Comparison of ENCODE assay signal across 8 cellular contexts in genomic region chr16:4802659-4803287, GRCh38. TPM values are rescaled to one million over a fixed set of nuclear protein-coding genes. Genes with fewer than 3 reads are reported as not detected.
A peak's percentile ranks its signal among the peaks of the same experiment; 100 is the strongest.
DNase-seq lines count a peak whose midpoint lies in the region; ATAC-seq and TF ChIP-seq lines count a peak whose summit lies in the region.

No MANE protein-coding gene starts in this region.

- TF ChIP-seq CTCF in WTC11 (IDR thresholded peaks at IDR 0.05) (no peak), cardiac fibroblast (IDR thresholded peaks at IDR 0.05; ENCODE audit: low read depth, low read length) (no peak), smooth muscle cell (IDR thresholded peaks at IDR 0.05; ENCODE audit: borderline replicate concordance, insufficient read depth, poor library complexity, severe bottlenecking) (no peak)

- DNase-seq in ACHN (peak; percentile 95), NCI-H2196 (lab: John Stamatoyannopoulos, UW; ENCODE audit: unreplicated experiment) (peak; percentile 96), WTC11 (ENCODE audit: low spot score) (peak; percentile 91), cardiac fibroblast (ENCODE audit: low read depth in 2 of 2) (peak; percentile 92 to 93), immature natural killer cell (peak; percentile 88 to 90 (median 90)), smooth muscle cell (lab: John Stamatoyannopoulos, UW; ENCODE audit: unreplicated experiment) (peak; percentile 94)

- in situ Hi-C loops in ACHN (cut with HindIII; ENCODE audit: low pct_ligation_motif_present, low pct_unique_long_range_greater_than_20kb, low sequenced_read_pairs), result no loop called here

- H3K27me3 Mint-ChIP-seq in WTC11 (ENCODE audit: low read depth) (no peaks in the 10 kb centered on the region), immature natural killer cell (ENCODE audit: low read depth in 3 of 3) (peaks cover 0 to 2% (median 0%) of the 10 kb centered on the region in 3 donors)

- H3K4me3 Mint-ChIP-seq in WTC11, result peak overlapping the region; percentile 78
- H3K4me3 Mint-ChIP-seq in immature natural killer cell, result peak overlapping the region; percentile 82 to 88 (median 84)

- CTCF ChIA-PET in WTC11 (lab: Charles Lee), result interaction anchor here (0.6 to 2.5 kb wide), 10 partner anchors 12 to 152 kb away, joined by 3 to 11 read pairs (median 3); partner anchors contain the start of genes ANKS3, DNAAF8 and NUDT16L1

- peaks cover 4% of the 10 kb centered on the region for H3K79me2 ChIP-seq in smooth muscle cell (ENCODE audit: low read depth)

- ATAC-seq in GM18870 (IDR thresholded peaks at IDR 0.05; ENCODE audit: unreplicated experiment) (peak; percentile 90), HG03139 (IDR thresholded peaks at IDR 0.05; ENCODE audit: unreplicated experiment) (peak; percentile 85), WTC11 (peak; percentile 92)

- H3F3A ChIP-seq in smooth muscle cell (ENCODE audit: low read depth), result peaks cover 25% of the 10 kb centered on the region

- H3K9me3 Mint-ChIP-seq in WTC11 (no peaks in the 10 kb centered on the region), immature natural killer cell (no peaks in the 10 kb centered on the region)

- H3K4me1 ChIP-seq in smooth muscle cell (ENCODE audit: low read depth), result peaks cover 8% of the 10 kb centered on the region

- H3K27ac ChIP-seq in smooth muscle cell (ENCODE audit: low read depth), result peak overlapping the region; percentile 59

- peaks cover 9% of the 10 kb centered on the region for H3K36me3 ChIP-seq in smooth muscle cell (ENCODE audit: low read depth)

- no peaks in the 10 kb centered on the region for H3K9me3 ChIP-seq in smooth muscle cell (replicated peaks; ENCODE audit: low read depth)

- peak overlapping the region; percentile 55 for H3K9ac ChIP-seq in smooth muscle cell (ENCODE audit: low read depth)

- peak overlapping the region; percentile 97 for H3K4me2 ChIP-seq in smooth muscle cell

- H4K20me1 ChIP-seq in smooth muscle cell (ENCODE audit: low read depth), result no peaks in the 10 kb centered on the region

- H3K27ac Mint-ChIP-seq in WTC11 (peak overlapping the region; percentile 63; the same call in 1 of the 2 replicates), immature natural killer cell (peak overlapping the region in 5 of 6 donors; percentile 26 to 73 (median 67))

- H3K4me1 Mint-ChIP-seq in WTC11, result peaks cover 18% of the 10 kb centered on the region
- peaks cover 11 to 14% of the 10 kb centered on the region in 2 donors for H3K4me1 Mint-ChIP-seq in immature natural killer cell

- H3K36me3 Mint-ChIP-seq in WTC11 (peaks cover 15% of the 10 kb centered on the region), immature natural killer cell (peaks cover 0 to 7% (median 0%) of the 10 kb centered on the region in 3 donors)

- peak overlapping the region; percentile 67 to 78 for H3K4me3 ChIP-seq in cardiac fibroblast (replicated peaks in 1 of 2; ENCODE audit: low read depth in 2 of 2, low read length in 2 of 2)
- H3K4me3 ChIP-seq in smooth muscle cell, result peak overlapping the region; percentile 86

- POLR2A ChIA-PET in WTC11 (lab: Charles Lee), result interaction anchor here (0.5 to 2.8 kb wide), 6 partner anchors 9 to 156 kb away, joined by 3 to 16 read pairs (median 6); partner anchors contain the start of genes ANKS3, DNAAF8, SEPTIN12 and ZNF500

- H2AFZ ChIP-seq in smooth muscle cell (ENCODE audit: low read depth), result peak overlapping the region; percentile 70

- 2% methylated on average over 50 of the region's 59 CpGs for WGBS in smooth muscle cell (ENCODE audit: low lambda C conversion rate)

- no peaks in the 10 kb centered on the region for H3K27me3 ChIP-seq in smooth muscle cell (ENCODE audit: low read depth)

TF ChIP-seq in WTC11, 78 proteins besides CTCF, POLR2A, EP300 and RAD21:
- no peak for TF ChIP-seq E2F1 (CRISPR knock-in tag; IDR thresholded peaks at IDR 0.05)
- TF ChIP-seq EMX1 (CRISPR knock-in tag; IDR thresholded peaks at IDR 0.05), result 0 out of 2 replicates have a peak, but pooled peaks have one; percentile 36
- 0 out of 2 replicates have a peak, but pooled peaks have one; percentile 8 for TF ChIP-seq FOXP1 (CRISPR knock-in tag; IDR thresholded peaks at IDR 0.05; ENCODE audit: borderline replicate concordance)
- peak; percentile 56; the same call in 1 of the 2 replicates for TF ChIP-seq ZNF263 (CRISPR knock-in tag; IDR thresholded peaks at IDR 0.05; ENCODE audit: low read depth)
- TF ChIP-seq SP1 (CRISPR knock-in tag; conservative IDR thresholded peaks at IDR 0.05), result peak; percentile 61; the same call in 1 of the 2 replicates
- TF ChIP-seq ZNF138 (CRISPR knock-in tag; conservative IDR thresholded peaks at IDR 0.05), result no peak
- 0 out of 2 replicates have a peak, but pooled peaks have one; percentile 28 for TF ChIP-seq ELF4 (CRISPR knock-in tag; IDR thresholded peaks at IDR 0.05; ENCODE audit: low read depth)
- TF ChIP-seq ZNF416 (CRISPR knock-in tag; IDR thresholded peaks at IDR 0.05), result 0 out of 2 replicates have a peak, but pooled peaks have one; percentile 50
- TF ChIP-seq HMGXB4 (CRISPR knock-in tag; IDR thresholded peaks at IDR 0.05), result peak; percentile 40; the same call in 1 of the 2 replicates
- no peak for TF ChIP-seq USF1 (CRISPR knock-in tag; IDR thresholded peaks at IDR 0.05)
- TF ChIP-seq KAT7 (CRISPR knock-in tag; IDR thresholded peaks at IDR 0.05; ENCODE audit: borderline replicate concordance), result peak; percentile 89; the same call in 1 of the 2 replicates
- TF ChIP-seq NFYB (CRISPR knock-in tag; conservative IDR thresholded peaks at IDR 0.05; ENCODE audit: low read depth), result peak; percentile 93
- 0 out of 2 replicates have a peak, but pooled peaks have one; percentile 38 for TF ChIP-seq PREB (CRISPR knock-in tag; IDR thresholded peaks at IDR 0.05; ENCODE audit: borderline replicate concordance)
- TF ChIP-seq RELA (CRISPR knock-in tag; IDR thresholded peaks at IDR 0.05; ENCODE audit: borderline replicate concordance), result peak; percentile 71; the same call in 1 of the 2 replicates
- no peak for TF ChIP-seq CBFB (CRISPR knock-in tag; IDR thresholded peaks at IDR 0.05; ENCODE audit: low read depth)
- peak; percentile 74; the same call in 1 of the 2 replicates for TF ChIP-seq ZNF671 (CRISPR knock-in tag; IDR thresholded peaks at IDR 0.05)
- TF ChIP-seq TP53 (CRISPR knock-in tag; IDR thresholded peaks at IDR 0.05), result peak; percentile 56; the same call in 1 of the 2 replicates
- no peak for TF ChIP-seq FOXK1 (CRISPR knock-in tag; IDR thresholded peaks at IDR 0.05)

RNA-seq across cellular contexts. Expression of gene ROGDI, which starts 0.3 kb away (rescaled TPM):
- total RNA-seq in WTC11 (2021), result 25.0 to 32.1 TPM (median 31.1 TPM) in 3 replicates
- polyA plus RNA-seq in immature natural killer cell, result 1 to 10 TPM; 4.8 to 9.3 (median 5.4) TPM
- total RNA-seq in smooth muscle cell, result 21.6 and 32.1 TPM in 2 replicates
- 45.6 and 48.7 TPM in 2 replicates for polyA plus RNA-seq in smooth muscle cell

RNA-seq across cellular contexts. Expression of gene SMIM22, which starts 7.6 kb away (rescaled TPM):
- total RNA-seq in WTC11 (2021) (1.9 TPM in 1 of 3 replicates, not detected in the others), smooth muscle cell (not detected in 2 replicates)
- polyA plus RNA-seq in immature natural killer cell (not detected), smooth muscle cell (0.29 TPM in 1 of 2 replicates, not detected in the other)

RNA-seq across cellular contexts. Expression of gene SEPTIN12, which starts 14.6 kb away (rescaled TPM):
- total RNA-seq in WTC11 (2021) (not detected in 3 replicates), smooth muscle cell (not detected in 2 replicates)
- polyA plus RNA-seq in immature natural killer cell (not detected), smooth muscle cell (0.52 TPM in 1 of 2 replicates, not detected in the other)

RNA-seq across cellular contexts. Expression of gene ZNF500, which starts 35.8 kb away (rescaled TPM):
- total RNA-seq in WTC11 (2021) (14.3 to 19.9 TPM (median 15.5 TPM) in 3 replicates), smooth muscle cell (4.1 and 5.3 TPM in 2 replicates)
- polyA plus RNA-seq in immature natural killer cell (10 to 100 TPM in 1 of 3 donors, 1 to 10 TPM in 2; 4.4 to 13.1 (median 8.9) TPM), smooth muscle cell (7.1 and 10.1 TPM in 2 replicates)

RNA-seq across cellular contexts. Expression of gene GLYR1, which starts 44.3 kb away (rescaled TPM):
- total RNA-seq in WTC11 (2021) (99.7 to 103 TPM (median 99.7 TPM) in 3 replicates), smooth muscle cell (26.4 and 27.8 TPM in 2 replicates)
- polyA plus RNA-seq in immature natural killer cell (10 to 100 TPM; 26.0 to 50.2 (median 27.9) TPM), smooth muscle cell (28.9 and 35.1 TPM in 2 replicates)

Comparison
In these comparisons a context has a peak if more than half of its experiments do, and no peak if none do; other contexts are left out.
1. Peak in every context shown above with its lines: DNase-seq, ATAC-seq, H3K4me3 ChIP-seq and H3K27ac ChIP-seq.